ENCODE assay signal across 1 cellular context in genomic region chr19:2315121-2315817, GRCh38.
TF ChIP-seq lines count a peak whose summit lies in the region.

No MANE protein-coding gene starts in this region.

TF ChIP-seq in HepG2, 621 proteins besides CTCF, POLR2A, EP300 and RAD21:
- TF ChIP-seq TAF1 (CRISPR knock-in tag; IDR thresholded peaks at IDR 0.05) (no peak), ZSCAN29 (CRISPR knock-in tag; conservative IDR thresholded peaks at IDR 0.05) (no peak), RERE (CRISPR knock-in tag; IDR thresholded peaks at IDR 0.05; ENCODE audit: low read depth) (no peak), CHD4 (IDR thresholded peaks at IDR 0.05; ENCODE audit: borderline replicate concordance, low read length) (no peak), ZNF790 (CRISPR knock-in tag; IDR thresholded peaks at IDR 0.05; ENCODE audit: borderline replicate concordance) (0 out of 2 replicates have a peak, but pooled peaks have one; percentile 12), ZNF121 (CRISPR knock-in tag; IDR thresholded peaks at IDR 0.05) (peak; percentile 41; the same call in 1 of the 2 replicates), FOSL1 (CRISPR knock-in tag; IDR thresholded peaks at IDR 0.05; ENCODE audit: borderline replicate concordance) (0 out of 2 replicates have a peak, but pooled peaks have one; percentile 9), XBP1 (CRISPR knock-in tag; IDR thresholded peaks at IDR 0.05) (no peak), ZNF280D (CRISPR knock-in tag; IDR thresholded peaks at IDR 0.05) (0 out of 2 replicates have a peak, but pooled peaks have one; percentile 14), ZNF770 (CRISPR knock-in tag; IDR thresholded peaks at IDR 0.05) (peak; percentile 87)
TF ChIP-seq in HepG2: peak in this region for 5.
